Comparison of ENCODE assay signal across 22 cellular contexts in the genomic region with DNA sequence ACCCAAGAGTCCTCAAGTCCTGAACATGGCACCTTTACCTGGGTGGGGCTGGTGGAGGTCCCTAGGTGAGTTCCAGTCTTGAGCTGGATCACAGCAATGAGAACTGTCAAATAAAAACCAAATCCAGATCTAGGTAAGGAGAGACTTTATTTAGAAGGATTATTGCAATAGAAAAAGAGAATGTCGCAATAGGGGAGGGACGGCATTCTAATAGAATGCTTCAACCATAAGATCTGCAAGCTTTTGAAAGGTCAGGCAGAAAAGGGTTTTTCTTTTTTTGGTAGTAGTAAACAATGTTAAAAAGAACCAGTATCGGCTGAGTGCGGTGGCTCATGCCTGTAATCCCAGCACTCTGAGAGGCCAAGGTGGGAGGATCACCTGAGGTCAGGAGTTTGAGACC. TPM values are rescaled to one million over a fixed set of nuclear protein-coding genes. Genes with fewer than 3 reads are reported as not detected.
A peak's percentile ranks its signal among the peaks of the same experiment; 100 is the strongest.
DNase-seq lines count a peak whose midpoint lies in the region; ATAC-seq and TF ChIP-seq lines count a peak whose summit lies in the region.
"Had no signal": no experiment of that assay in that cellular context is flagged by ENCODE, and none has a peak within 500 bp of the region (broad histone marks: within the 10 kb centered on the region; RNA-seq: fewer than 3 reads in every experiment).

No MANE protein-coding gene starts in this region.

- H2AK9ac ChIP-seq in IMR-90 (replicated peaks; ENCODE audit: low read depth, low read length, poor library complexity): no peak overlapping the region

- TF ChIP-seq RAD21 in IMR-90 (IDR thresholded peaks at IDR 0.05; ENCODE audit: low read length): no peak

- POLR2A ChIA-PET in IMR-90 (lab: Charles Lee; ENCODE audit: unreplicated experiment): no interaction called here

- no peaks in the 10 kb centered on the region for H3F3A ChIP-seq in smooth muscle cell (ENCODE audit: low read depth)

- dilution Hi-C loops in IMR-90 (cut with HindIII; ENCODE audit: low sequenced_read_pairs, unreplicated experiment): no loop called here

- peaks cover 12% of the 10 kb centered on the region for H3K4me1 ChIP-seq in IMR-90 (ENCODE audit: control insufficient read depth, insufficient read depth, low read length)
- peaks cover 18% of the 10 kb centered on the region for H3K4me1 ChIP-seq in smooth muscle cell (ENCODE audit: low read depth)
- H3K4me1 ChIP-seq: testis had no signal

- no peaks in the 10 kb centered on the region for H3K79me2 ChIP-seq in smooth muscle cell (ENCODE audit: low read depth)

- no peak overlapping the region for H3K23ac ChIP-seq in IMR-90 (ENCODE audit: low read depth, low read length)

- peak overlapping the region; percentile 91 for H4K5ac ChIP-seq in IMR-90 (ENCODE audit: low read depth, low read length)

- H3K18ac ChIP-seq in IMR-90 (ENCODE audit: low read depth, low read length): peak overlapping the region; percentile 96

- H4K20me1 ChIP-seq in IMR-90 (ENCODE audit: insufficient read depth, low read length) (no peaks in the 10 kb centered on the region), smooth muscle cell (ENCODE audit: low read depth) (no peaks in the 10 kb centered on the region)

- BruUV-seq in IMR-90 (replicated peaks; lab: Mats Ljungman, UMichigan): no TSS peak

- peak overlapping the region; percentile 89 for H2BK120ac ChIP-seq in IMR-90 (ENCODE audit: low read depth, low read length)

- H4K8ac ChIP-seq in IMR-90 (ENCODE audit: low read depth in 2 of 2, low read length in 2 of 2): peak overlapping the region; percentile 36 to 88; a peak in 3 of 4 replicates

- peak overlapping the region; percentile 37 for H2AFZ ChIP-seq in IMR-90 (replicated peaks; ENCODE audit: low read length, poor library complexity)
- no peak overlapping the region for H2AFZ ChIP-seq in smooth muscle cell (ENCODE audit: low read depth)

- H3K27ac ChIP-seq in IMR-90 (ENCODE audit: insufficient read depth, low read length) (peak overlapping the region; percentile 87), brain microvascular endothelial cell (no peak overlapping the region), smooth muscle cell (ENCODE audit: low read depth) (no peak overlapping the region)
- H3K27ac ChIP-seq: body of pancreas, dorsolateral prefrontal cortex, esophagus muscularis mucosa, testis had no signal

- no peak overlapping the region for H3K4me3 ChIP-seq in IMR-90 (ENCODE audit: insufficient read depth, low read depth, low read length)
- H3K4me3 ChIP-seq in brain microvascular endothelial cell (ENCODE audit: low read depth, low read length): no peak overlapping the region
- no peak overlapping the region for H3K4me3 ChIP-seq in smooth muscle cell
- H3K4me3 ChIP-seq: body of pancreas, dorsolateral prefrontal cortex, esophagus muscularis mucosa, testis had no signal

- H3K56ac ChIP-seq in IMR-90 (ENCODE audit: extremely low read depth, insufficient read depth, low read length): no peak overlapping the region

- no peak for TF ChIP-seq POLR2A in IMR-90 (IDR thresholded peaks at IDR 0.05; ENCODE audit: low read depth, low read length)

- no peak overlapping the region for H3K9ac ChIP-seq in IMR-90 (ENCODE audit: low read depth, low read length)
- no peak overlapping the region for H3K9ac ChIP-seq in smooth muscle cell (ENCODE audit: low read depth)

- H3K36me3 ChIP-seq in IMR-90 (ENCODE audit: control insufficient read depth, insufficient read depth, low read length) (no peaks in the 10 kb centered on the region), brain microvascular endothelial cell (replicated peaks) (no peaks in the 10 kb centered on the region), smooth muscle cell (ENCODE audit: low read depth) (no peaks in the 10 kb centered on the region)
- H3K36me3 ChIP-seq: esophagus muscularis mucosa had no signal

- CTCF ChIA-PET in IMR-90 (lab: Yijun Ruan, JAX): no interaction called here

- TF ChIP-seq CTCF in IMR-90 (conservative IDR thresholded peaks at IDR 0.05; ENCODE audit: low read depth, low read length): no peak
- TF ChIP-seq CTCF in brain microvascular endothelial cell (IDR thresholded peaks at IDR 0.05; ENCODE audit: low read depth, low read length, missing control alignments): no peak
- no peak for TF ChIP-seq CTCF in smooth muscle cell (IDR thresholded peaks at IDR 0.05; ENCODE audit: borderline replicate concordance, insufficient read depth, poor library complexity, severe bottlenecking)

- H2BK5ac ChIP-seq in IMR-90 (ENCODE audit: low read depth, low read length, poor library complexity, severe bottlenecking): peak overlapping the region; percentile 75

- peaks cover 3% of the 10 kb centered on the region; the same call in 1 of the 2 replicates for H3K9me1 ChIP-seq in IMR-90 (ENCODE audit: insufficient read depth, low read length)

- H2AK5ac ChIP-seq in IMR-90 (ENCODE audit: low read depth, low read length): peak overlapping the region; percentile 92

- H2BK15ac ChIP-seq in IMR-90 (ENCODE audit: low read depth, low read length): peak overlapping the region; percentile 99; the same call in 2 of the 3 replicates

- in situ Hi-C loops in IMR-90 (cut with MboI; ENCODE audit: low sequenced_read_pairs) (no loop called here), brain microvascular endothelial cell (cut with HindIII; ENCODE audit: low pct_ligation_motif_present, low sequenced_read_pairs) (loop anchor here (25.0 kb wide), 1 partner anchor 209 kb away; no protein-coding TSS in a partner anchor)

- H3K4me2 ChIP-seq in IMR-90 (ENCODE audit: low read depth, low read length): no peak overlapping the region
- no peak overlapping the region for H3K4me2 ChIP-seq in smooth muscle cell

- peak overlapping the region; percentile 87 for H3K4ac ChIP-seq in IMR-90 (ENCODE audit: low read depth, low read length)

- H3K14ac ChIP-seq in IMR-90 (replicated peaks; ENCODE audit: low read depth, low read length): peak overlapping the region; percentile 56; the same call in 1 of the 2 replicates

- ATAC-seq in IMR-90 (ENCODE audit: low read depth) (peak; percentile 36), HG02884 (IDR thresholded peaks at IDR 0.05; ENCODE audit: unreplicated experiment) (no peak)
- ATAC-seq: body of pancreas, left colon had no signal

- H2BK20ac ChIP-seq in IMR-90 (ENCODE audit: low read depth, low read length): peak overlapping the region; percentile 93

- DNase-seq in AG20443 (ENCODE audit: low spot score) (peak; percentile 41), IMR-90 (peak; percentile 83), brain microvascular endothelial cell (peak; percentile 26), hepatic stellate cell (ENCODE audit: low spot score) (peak; percentile 15), GOT3 (lab: John Stamatoyannopoulos, UW) (no peak), smooth muscle cell (lab: John Stamatoyannopoulos, UW; ENCODE audit: unreplicated experiment) (no peak), NCI-H524 (lab: John Stamatoyannopoulos, UW) (no peak)
- DNase-seq: activated CD4-positive, alpha-beta T cell treated with anti-CD3 and anti-CD28 coated beads for 48 hours; activated CD8-positive, alpha-beta memory T cell treated with anti-CD3 and anti-CD28 coated beads, Interleukin-2, amount 50 U/mL, for 4 hours; activated naive CD4-positive, alpha-beta T cell; body of pancreas; C1 segment of cervical spinal cord; dorsolateral prefrontal cortex; left colon; NCI-H2029 treated with DMSO at 0.1 percent for 48 hours; NCI-H524 treated with DMSO at 0.1 percent for 48 hours; occipital lobe; stimulated activated CD4-positive, alpha-beta T cell treated with anti-CD3 and anti-CD28 coated beads, Interleukin-4, amount 100 ng/mL, for 24 hours; stimulated activated CD8-positive, alpha-beta memory T cell treated with anti-CD3 and anti-CD28 coated beads, Interleukin-4, amount 100 ng/mL, for 48 hours; testis had no signal

- intact Hi-C loops in IMR-90 (cut with micrococcal nuclease): loop anchor here (5.0 kb wide), 1 partner anchor 51 kb away; no protein-coding TSS in a partner anchor

- H3K27me3 ChIP-seq in IMR-90 (ENCODE audit: control insufficient read depth, insufficient read depth, low read length): no peaks in the 10 kb centered on the region
- no peaks in the 10 kb centered on the region for H3K27me3 ChIP-seq in brain microvascular endothelial cell (replicated peaks)
- H3K27me3 ChIP-seq in smooth muscle cell (ENCODE audit: low read depth): no peaks in the 10 kb centered on the region
- H3K27me3 ChIP-seq: body of pancreas, dorsolateral prefrontal cortex, esophagus muscularis mucosa, testis had no signal

- H3K79me1 ChIP-seq in IMR-90 (ENCODE audit: low read depth in 1 of 2, low read length in 2 of 2): no peaks in the 10 kb centered on the region

- H3K9me3 ChIP-seq in IMR-90 (ENCODE audit: control insufficient read depth, insufficient read depth, low read length) (no peaks in the 10 kb centered on the region), smooth muscle cell (replicated peaks; ENCODE audit: low read depth) (no peaks in the 10 kb centered on the region)
- H3K9me3 ChIP-seq: body of pancreas, esophagus muscularis mucosa, testis had no signal

- peak overlapping the region; percentile 79 for H4K91ac ChIP-seq in IMR-90 (ENCODE audit: insufficient read depth, low read depth, low read length)

- WGBS in IMR-90 (ENCODE audit: extremely low coverage in 2 of 2, insufficient read length in 1 of 2), 2 experiments: no CpG with 5 or more reads among the region's 4 CpGs
- 57% methylated on average over 4 of the region's 4 CpGs for WGBS in smooth muscle cell (ENCODE audit: low lambda C conversion rate)

TF ChIP-seq in IMR-90, 13 proteins besides CTCF, POLR2A, EP300 and RAD21:
- peak; percentile 99 for TF ChIP-seq CEBPB (IDR thresholded peaks at IDR 0.05; ENCODE audit: low read depth, low read length)
- TF ChIP-seq BHLHE40 (IDR thresholded peaks at IDR 0.05; ENCODE audit: low read depth, low read length): no peak
- TF ChIP-seq SMC3 (IDR thresholded peaks at IDR 0.05; ENCODE audit: low read depth, low read length): no peak
- TF ChIP-seq MXI1 (IDR thresholded peaks at IDR 0.05; ENCODE audit: borderline replicate concordance, low read depth, low read length): no peak
TF ChIP-seq in IMR-90: peak in this region for 1.

RNA-seq across cellular contexts. Expression of a gene that starts 5.2 kb away (rescaled TPM):
- total RNA-seq in IMR-90 (2012; rRNA removed) (10.0 and 46.6 TPM in 2 replicates), smooth muscle cell (7.1 and 17.2 TPM in 2 replicates)
- polyA plus RNA-seq in IMR-90 (2012; rRNA removed) (9.3 and 12.5 TPM in 2 replicates), smooth muscle cell (4.9 and 5.6 TPM in 2 replicates)
- 2.9 and 4.5 TPM in 2 replicates for polyA plus RNA-seq in IMR-90 (2012; cell fraction: cytosol; rRNA removed)
- polyA plus RNA-seq in IMR-90 (2012; cell fraction: nucleus; rRNA removed; ENCODE audit: low replicate concordance): 1.8 and 7.6 TPM in 2 replicates

RNA-seq across cellular contexts. Expression of a gene that starts 59.6 kb away (rescaled TPM):
- total RNA-seq in IMR-90 (2012; rRNA removed) (13.8 and 29.2 TPM in 2 replicates), smooth muscle cell (22.8 and 25.2 TPM in 2 replicates)
- polyA plus RNA-seq in IMR-90 (2012; rRNA removed) (8.8 and 10.3 TPM in 2 replicates), smooth muscle cell (14.2 and 18.3 TPM in 2 replicates)
- 5.1 and 7.3 TPM in 2 replicates for polyA plus RNA-seq in IMR-90 (2012; cell fraction: cytosol; rRNA removed)
- 2.7 and 3.2 TPM in 2 replicates for polyA plus RNA-seq in IMR-90 (2012; cell fraction: nucleus; rRNA removed; ENCODE audit: low replicate concordance)

Comparison
In these comparisons a context has a peak if more than half of its experiments do, and no peak if none do; other contexts are left out.
1. DNase-seq: peak in AG20443 (single experiment), IMR-90 (single experiment), brain microvascular endothelial cell (single experiment) and hepatic stellate cell (single experiment); none in GOT3 (single experiment), smooth muscle cell (single experiment) and NCI-H524 (0 of 2).